ENCODE assay signal across 17 cellular contexts in the genomic region with DNA sequence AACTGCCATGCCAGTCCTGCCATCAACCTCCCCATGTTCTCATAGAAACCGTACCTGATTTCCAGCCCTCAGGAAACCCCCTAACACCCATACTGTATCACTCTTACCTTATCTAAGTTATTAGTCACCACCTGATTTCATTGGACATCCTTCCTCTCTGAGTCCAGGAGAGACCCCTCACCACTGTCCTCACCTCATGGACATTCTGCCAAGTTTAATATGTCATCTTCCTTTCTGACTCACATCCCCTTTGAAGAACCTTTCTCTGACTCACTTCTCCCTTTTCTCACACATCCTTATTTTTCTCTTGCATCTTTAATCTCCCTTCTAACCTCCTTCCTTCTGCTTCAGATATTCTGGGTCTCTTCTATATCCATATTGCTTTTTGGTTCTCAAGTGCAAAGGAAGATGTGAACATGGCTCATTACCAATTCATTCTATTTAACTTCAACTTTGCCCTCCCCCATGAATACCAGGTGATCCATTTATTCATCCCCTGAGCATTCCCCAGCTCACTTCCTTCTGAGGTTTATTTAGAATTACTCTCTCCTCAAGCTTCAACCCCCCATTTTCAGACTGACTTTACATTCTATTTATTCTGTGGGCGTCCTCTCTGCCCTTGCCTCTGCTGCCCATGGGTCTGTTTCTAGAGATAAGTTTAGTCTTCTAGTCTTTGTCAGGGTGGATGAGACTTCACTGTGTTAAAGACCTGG.
DNase-seq lines count a peak whose midpoint lies in the region; ATAC-seq and TF ChIP-seq lines count a peak whose summit lies in the region.
"Had no signal": no experiment of that assay in that cellular context is flagged by ENCODE, and none has a peak within 500 bp of the region (broad histone marks: within the 10 kb centered on the region; RNA-seq: fewer than 3 reads in every experiment).

No MANE protein-coding gene starts in this region.

- H3K9me3 ChIP-seq in PC-3 (ENCODE audit: low read length) (no peaks in the 10 kb centered on the region), left ventricle myocardium inferior (replicated peaks) (no peaks in the 10 kb centered on the region), esophagus muscularis mucosa (no peaks in the 10 kb centered on the region)
- H3K9me3 ChIP-seq: mucosa of descending colon, neutrophil, right atrium auricular region, SJCRH30 had no signal

- in situ Hi-C loops in brain microvascular endothelial cell (cut with HindIII; ENCODE audit: low pct_ligation_motif_present, low sequenced_read_pairs), result no loop called here

- peak overlapping the region; percentile 32 for H3K4me2 ChIP-seq in PC-3 (ENCODE audit: low read length)

- POLR2A ChIA-PET in PC-3 (lab: Charles Lee; ENCODE audit: unreplicated experiment), result no interaction called here

- DNase-seq in HCEC 1CT, result peak; percentile 61
- DNase-seq in PC-3, result peak; percentile 95
- DNase-seq in brain microvascular endothelial cell, result peak; percentile 8
- DNase-seq in lung microvascular endothelial cell (ENCODE audit: low read depth in 2 of 2), result peak; percentile 1
- no peak for DNase-seq in left ventricle myocardium inferior
- no peak for DNase-seq in esophagus muscularis mucosa (ENCODE audit: extremely low spot score)
- no peak for DNase-seq in islet precursor cell
- DNase-seq: activated CD4-positive, alpha-beta T cell treated with anti-CD3 and anti-CD28 coated beads, Interleukin-2, amount 10 ng/mL, durations not matched to agents 7 days and 5 days; hippocampal formation; left colon; mucosa of descending colon; NCI-H187; SJCRH30; stimulated activated naive CD8-positive, alpha-beta T cell treated with anti-CD3 and anti-CD28 coated beads, Interleukin-15, Interleukin-2, amounts not matched to agents 100 U/mL and 50 U/mL, for 24 hours had no signal

- no peak for TF ChIP-seq CTCF in PC-3 (conservative IDR thresholded peaks at IDR 0.05; ENCODE audit: low read depth, low read length)
- TF ChIP-seq CTCF in brain microvascular endothelial cell (IDR thresholded peaks at IDR 0.05; ENCODE audit: low read depth, low read length, missing control alignments), result no peak
- no peak for TF ChIP-seq CTCF in left ventricle myocardium inferior (IDR thresholded peaks at IDR 0.05; ENCODE audit: borderline replicate concordance)
- no peak for TF ChIP-seq CTCF in esophagus muscularis mucosa (IDR thresholded peaks at IDR 0.05)

- H3K4me1 ChIP-seq in PC-3 (ENCODE audit: insufficient read depth, low read length) (peaks cover 24% of the 10 kb centered on the region), left ventricle myocardium inferior (no peaks in the 10 kb centered on the region), esophagus muscularis mucosa (no peaks in the 10 kb centered on the region)
- H3K4me1 ChIP-seq: right atrium auricular region, SJCRH30 had no signal

- ATAC-seq in PC-3 (peak; percentile 86), HG03378 (IDR thresholded peaks at IDR 0.05; ENCODE audit: unreplicated experiment) (no peak)
- ATAC-seq: left colon; mucosa of descending colon; stimulated activated naive CD8-positive, alpha-beta T cell treated with anti-CD3 and anti-CD28 coated beads, Interleukin-15, Interleukin-2, amounts not matched to agents 100 U/mL and 50 U/mL, for 24 hours had no signal

- H3K36me3 ChIP-seq in PC-3 (ENCODE audit: low read depth, low read length) (no peaks in the 10 kb centered on the region), brain microvascular endothelial cell (replicated peaks) (no peaks in the 10 kb centered on the region), left ventricle myocardium inferior (no peaks in the 10 kb centered on the region), esophagus muscularis mucosa (no peaks in the 10 kb centered on the region)
- H3K36me3 ChIP-seq: neutrophil, right atrium auricular region, SJCRH30 had no signal

- H3K4me3 ChIP-seq in PC-3 (ENCODE audit: low read length), result no peak overlapping the region
- no peak overlapping the region for H3K4me3 ChIP-seq in brain microvascular endothelial cell (ENCODE audit: low read depth, low read length)
- H3K4me3 ChIP-seq in left ventricle myocardium inferior, result no peak overlapping the region
- H3K4me3 ChIP-seq in esophagus muscularis mucosa, result no peak overlapping the region
- H3K4me3 ChIP-seq: mucosa of descending colon, right atrium auricular region, SJCRH30 had no signal

- no peak for TF ChIP-seq EP300 in esophagus muscularis mucosa (IDR thresholded peaks at IDR 0.05)

- no peaks in the 10 kb centered on the region for H4K20me1 ChIP-seq in PC-3 (ENCODE audit: low read length)

- no peaks in the 10 kb centered on the region for H3K9me2 ChIP-seq in PC-3 (replicated peaks; ENCODE audit: low read length)

- TF ChIP-seq POLR2A in esophagus muscularis mucosa (IDR thresholded peaks at IDR 0.05; ENCODE audit: low read depth), result no peak

- WGBS in esophagus muscularis mucosa, result 92% methylated on average over 2 of the region's 2 CpGs

- BruUV-seq in PC-3 (replicated peaks; lab: Mats Ljungman, UMichigan), result no TSS peak

- CTCF ChIA-PET in PC-3 (lab: Charles Lee), result no interaction called here

- H2AFZ ChIP-seq in PC-3 (ENCODE audit: low read length), result no peak overlapping the region

- H3K27me3 ChIP-seq in PC-3 (ENCODE audit: low read length), result no peaks in the 10 kb centered on the region
- H3K27me3 ChIP-seq in brain microvascular endothelial cell (replicated peaks), result no peaks in the 10 kb centered on the region
- no peaks in the 10 kb centered on the region for H3K27me3 ChIP-seq in left ventricle myocardium inferior (ENCODE audit: low read depth)
- no peaks in the 10 kb centered on the region for H3K27me3 ChIP-seq in esophagus muscularis mucosa
- H3K27me3 ChIP-seq: neutrophil, right atrium auricular region, SJCRH30 had no signal

- H3K9ac ChIP-seq in PC-3 (ENCODE audit: low read length), result peak overlapping the region; percentile 9; the same call in 1 of the 2 replicates

- peaks cover 6% of the 10 kb centered on the region for H3F3A ChIP-seq in PC-3 (ENCODE audit: low read length, unreplicated experiment)

- peak overlapping the region; percentile 72 for H3K27ac ChIP-seq in PC-3 (ENCODE audit: low read length)
- no peak overlapping the region for H3K27ac ChIP-seq in brain microvascular endothelial cell
- H3K27ac ChIP-seq in left ventricle myocardium inferior (replicated peaks), result no peak overlapping the region
- H3K27ac ChIP-seq in esophagus muscularis mucosa (replicated peaks in 1 of 4), result no peak overlapping the region
- H3K27ac ChIP-seq: neutrophil, right atrium auricular region, SJCRH30 had no signal

- no peaks in the 10 kb centered on the region for H3K79me2 ChIP-seq in PC-3 (ENCODE audit: low read length)

- intact Hi-C loops in PC-3 (cut with micrococcal nuclease) (loop anchor here (2.0 kb wide), 1 partner anchor 27 kb away; no protein-coding TSS in a partner anchor), left ventricle myocardium inferior (cut with micrococcal nuclease) (no loop called here), esophagus muscularis mucosa (cut with DNase I) (no loop called here)

Comparison
In these comparisons a context has a peak if more than half of its experiments do, and no peak if none do; other contexts are left out.
1. DNase-seq: peak in HCEC 1CT (single experiment), PC-3 (single experiment), brain microvascular endothelial cell (single experiment) and lung microvascular endothelial cell (2 of 2); none in left ventricle myocardium inferior (single experiment), esophagus muscularis mucosa (single experiment) and islet precursor cell (single experiment).